ENCODE assay signal across 18 cellular contexts in genomic region chr10:43286076-43286805, GRCh38. TPM values are rescaled to one million over a fixed set of nuclear protein-coding genes. Genes with fewer than 3 reads are reported as not detected.
DNase-seq lines count a peak whose midpoint lies in the region; ATAC-seq and TF ChIP-seq lines count a peak whose summit lies in the region.
"Had no signal": no experiment of that assay in that cellular context is flagged by ENCODE, and none has a peak within 500 bp of the region (broad histone marks: within the 10 kb centered on the region; RNA-seq: fewer than 3 reads in every experiment).

No MANE protein-coding gene starts in this region.

- no peaks in the 10 kb centered on the region for H3K36me3 Mint-ChIP-seq in activated T-cell treated with anti-CD3 and anti-CD28 coated beads, Interleukin-2, amount 50 U/mL, for 72 hours (ENCODE audit: insufficient read depth in 2 of 2)
- no peaks in the 10 kb centered on the region for H3K36me3 Mint-ChIP-seq in stimulated activated effector memory CD8-positive, alpha-beta T cell treated with anti-CD3 and anti-CD28 coated beads, Interleukin-12 subunit alpha, Interleukin-12 subunit beta, amount 100 ng/mL, for 72 hours

- H3K27me3 Mint-ChIP-seq in activated T-cell treated with anti-CD3 and anti-CD28 coated beads, Interleukin-2, amount 50 U/mL, for 72 hours (ENCODE audit: low read depth), result peaks cover 13% of the 10 kb centered on the region

- RAD21 ChIA-PET in HCT116 (lab: Charles Lee; ENCODE audit: low non-redundant PET in 1 of 2, low total read pairs in 2 of 2, uncharacterized antibody in 2 of 2, unreplicated experiment in 2 of 2), result no interaction called here

- no peaks in the 10 kb centered on the region for H3K79me2 ChIP-seq in HCT116 (ENCODE audit: insufficient read depth, low read length)

- no peaks in the 10 kb centered on the region for H3K9me3 ChIP-seq in HCT116 (ENCODE audit: control insufficient read depth in 1 of 2, insufficient read depth in 1 of 2, low read depth in 1 of 2, low read length in 2 of 2)
- no peaks in the 10 kb centered on the region for H3K9me3 ChIP-seq in effector memory CD4-positive, alpha-beta T cell (ENCODE audit: control insufficient read depth, low read length)
- H3K9me3 ChIP-seq in breast epithelium, result no peaks in the 10 kb centered on the region
- H3K9me3 ChIP-seq: left lung, suprapubic skin had no signal

- intact Hi-C loops in HCT116 (cut with micrococcal nuclease) (no loop called here), breast epithelium (cut with DNase I; ENCODE audit: low total_unique reads) (no loop called here)

- H3K9ac ChIP-seq in HCT116 (ENCODE audit: low read length), result no peak overlapping the region

- peak overlapping the region; percentile 48; the same call in 1 of the 2 replicates for H3K27ac ChIP-seq in HCT116 (ENCODE audit: low read depth, low read length)
- peak overlapping the region; percentile 59 for H3K27ac ChIP-seq in effector memory CD4-positive, alpha-beta T cell (ENCODE audit: insufficient read depth, low read length, poor library complexity, severe bottlenecking)
- no peak overlapping the region for H3K27ac ChIP-seq in breast epithelium
- H3K27ac ChIP-seq: dorsolateral prefrontal cortex, suprapubic skin had no signal

- ATAC-seq in activated T-cell treated with anti-CD3 and anti-CD28 coated beads, Interleukin-2, amount 50 U/mL, for 72 hours (replicated peaks in 1 of 2), result no peak
- ATAC-seq in HCT116, result no peak
- ATAC-seq in stimulated activated effector memory CD8-positive, alpha-beta T cell treated with anti-CD3 and anti-CD28 coated beads, Interleukin-12 subunit alpha, Interleukin-12 subunit beta, amount 100 ng/mL, for 72 hours, result no peak
- no peak for ATAC-seq in HG02973 (IDR thresholded peaks at IDR 0.05; ENCODE audit: unreplicated experiment)

- POLR2A ChIA-PET in HCT116 (lab: Charles Lee), result no interaction called here

- BruUV-seq in HCT116 (replicated peaks; lab: Mats Ljungman, UMichigan), result no TSS peak

- no peaks in the 10 kb centered on the region for H3K9me2 ChIP-seq in HCT116 (ENCODE audit: insufficient read depth)

- H3K4me3 Mint-ChIP-seq in activated T-cell treated with anti-CD3 and anti-CD28 coated beads, Interleukin-2, amount 50 U/mL, for 72 hours, result peak overlapping the region; percentile 42 to 67
- H3K4me3 Mint-ChIP-seq in stimulated activated effector memory CD8-positive, alpha-beta T cell treated with anti-CD3 and anti-CD28 coated beads, Interleukin-12 subunit alpha, Interleukin-12 subunit beta, amount 100 ng/mL, for 72 hours, result peak overlapping the region; percentile 56

- H3K27ac Mint-ChIP-seq in activated T-cell treated with anti-CD3 and anti-CD28 coated beads, Interleukin-2, amount 50 U/mL, for 72 hours, result peak overlapping the region; percentile 48
- peak overlapping the region; percentile 83 for H3K27ac Mint-ChIP-seq in stimulated activated effector memory CD8-positive, alpha-beta T cell treated with anti-CD3 and anti-CD28 coated beads, Interleukin-12 subunit alpha, Interleukin-12 subunit beta, amount 100 ng/mL, for 72 hours
- H3K27ac Mint-ChIP-seq: progenitor cell of endocrine pancreas had no signal

- peaks cover 20% of the 10 kb centered on the region for H3K4me1 Mint-ChIP-seq in activated T-cell treated with anti-CD3 and anti-CD28 coated beads, Interleukin-2, amount 50 U/mL, for 72 hours (ENCODE audit: low read depth)
- H3K4me1 Mint-ChIP-seq in stimulated activated effector memory CD8-positive, alpha-beta T cell treated with anti-CD3 and anti-CD28 coated beads, Interleukin-12 subunit alpha, Interleukin-12 subunit beta, amount 100 ng/mL, for 72 hours, result peaks cover 28% of the 10 kb centered on the region

- CTCF ChIA-PET in HCT116 (lab: Charles Lee), result no interaction called here

- H3K36me3 ChIP-seq in HCT116 (ENCODE audit: control insufficient read depth in 1 of 2, insufficient read depth in 2 of 2, low read length in 2 of 2) (no peaks in the 10 kb centered on the region), breast epithelium (no peaks in the 10 kb centered on the region)
- no peaks in the 10 kb centered on the region for H3K36me3 ChIP-seq in effector memory CD4-positive, alpha-beta T cell (ENCODE audit: control insufficient read depth, insufficient read depth, low read length)
- H3K36me3 ChIP-seq: left lung, suprapubic skin had no signal

- peak overlapping the region; percentile 61 for H3K4me2 ChIP-seq in HCT116 (ENCODE audit: low read length)

- no peaks in the 10 kb centered on the region for H4K20me1 ChIP-seq in HCT116 (ENCODE audit: insufficient read depth)

- TF ChIP-seq CTCF in HCT116 (IDR thresholded peaks at IDR 0.05 in 2 of 3, conservative IDR thresholded peaks at IDR 0.05 in 1 of 3; ENCODE audit: borderline replicate concordance in 1 of 3, insufficient read depth in 1 of 3, low read depth in 2 of 3, low read length in 2 of 3), result no peak
- TF ChIP-seq CTCF in breast epithelium (IDR thresholded peaks at IDR 0.05), result no peak

- H3K27me3 ChIP-seq in HCT116 (ENCODE audit: insufficient read depth, low read length) (no peaks in the 10 kb centered on the region), breast epithelium (peaks cover 0 to 12% of the 10 kb centered on the region in 2 donors)
- H3K27me3 ChIP-seq in effector memory CD4-positive, alpha-beta T cell (replicated peaks; ENCODE audit: control insufficient read depth, insufficient read depth, low read length, poor library complexity, severe bottlenecking), result no peaks in the 10 kb centered on the region

- H2AFZ ChIP-seq in HCT116 (ENCODE audit: low read depth, low read length, poor library complexity, severe bottlenecking), result no peak overlapping the region

- H3K4me1 ChIP-seq in HCT116 (ENCODE audit: control insufficient read depth in 1 of 2, insufficient read depth in 2 of 2, low read length in 2 of 2) (peaks cover 11 to 20% of the 10 kb centered on the region in 2 experiments), breast epithelium (peaks cover 4 to 10% of the 10 kb centered on the region in 2 donors)
- H3K4me1 ChIP-seq in effector memory CD4-positive, alpha-beta T cell (ENCODE audit: control insufficient read depth, insufficient read depth, low read length, poor library complexity, severe bottlenecking), result peaks cover 28% of the 10 kb centered on the region
- H3K4me1 ChIP-seq: suprapubic skin had no signal

- TF ChIP-seq POLR2A in HCT116 (IDR thresholded peaks at IDR 0.05; ENCODE audit: borderline replicate concordance, extremely low read depth, insufficient read depth, insufficient read length) (no peak), breast epithelium (IDR thresholded peaks at IDR 0.05) (no peak)

- H3K9me3 Mint-ChIP-seq in activated T-cell treated with anti-CD3 and anti-CD28 coated beads, Interleukin-2, amount 50 U/mL, for 72 hours, result no peaks in the 10 kb centered on the region
- H3K9me3 Mint-ChIP-seq in stimulated activated effector memory CD8-positive, alpha-beta T cell treated with anti-CD3 and anti-CD28 coated beads, Interleukin-12 subunit alpha, Interleukin-12 subunit beta, amount 100 ng/mL, for 72 hours, result no peaks in the 10 kb centered on the region

- H3K4me3 ChIP-seq in HCT116 (replicated peaks in 1 of 2; ENCODE audit: low read depth in 1 of 2, low read length in 2 of 2) (no peak overlapping the region), breast epithelium (no peak overlapping the region)
- no peak overlapping the region for H3K4me3 ChIP-seq in effector memory CD4-positive, alpha-beta T cell (ENCODE audit: insufficient read depth, low read depth, low read length, poor library complexity, severe bottlenecking)
- H3K4me3 ChIP-seq: dorsolateral prefrontal cortex, left lung, suprapubic skin had no signal

- DNase-seq in activated T-cell treated with anti-CD3 and anti-CD28 coated beads, Interleukin-2, amount 50 U/mL, for 72 hours, result no peak
- no peak for DNase-seq in activated T-cell treated with anti-CD3 and anti-CD28 coated beads, Interleukin-2, amount 50 U/mL, for 1 hour
- no peak for DNase-seq in HCT116 (ENCODE audit: low read depth, low spot score)
- DNase-seq in effector memory CD4-positive, alpha-beta T cell, result no peak
- DNase-seq in stimulated activated effector memory CD8-positive, alpha-beta T cell treated with anti-CD3 and anti-CD28 coated beads, Interleukin-12 subunit alpha, Interleukin-12 subunit beta, amount 100 ng/mL, for 72 hours (ENCODE audit: low spot score in 2 of 2), result no peak
- DNase-seq in breast epithelium (ENCODE audit: low spot score in 2 of 2), result no peak
- DNase-seq: activated CD4-positive, alpha-beta T cell treated with anti-CD3 and anti-CD28 coated beads for 4 hours; DMS79; dorsolateral prefrontal cortex; left lung; midbrain; NCI-H1417; NCI-H446; Right ventricle myocardium superior had no signal

- no peak for TF ChIP-seq RAD21 in HCT116 (IDR thresholded peaks at IDR 0.05; ENCODE audit: low read depth)

TF ChIP-seq in HCT116, 20 proteins besides CTCF, POLR2A, EP300 and RAD21 (continues in another document):
- no peak for TF ChIP-seq ZBTB33 (IDR thresholded peaks at IDR 0.05; ENCODE audit: extremely low read depth, insufficient replicate concordance, low read length)
- no peak for TF ChIP-seq MAX (IDR thresholded peaks at IDR 0.05)
- TF ChIP-seq ATF3 (IDR thresholded peaks at IDR 0.05), result no peak
- no peak for TF ChIP-seq ZFX (IDR thresholded peaks at IDR 0.05)
- no peak for TF ChIP-seq TCF7L2 (IDR thresholded peaks at IDR 0.05; ENCODE audit: borderline replicate concordance, extremely low read depth, insufficient read depth, insufficient read length)

RNA-seq across cellular contexts. Expression of gene RASGEF1A, which starts 19.4 kb away (rescaled TPM):
- total RNA-seq in activated T-cell treated with anti-CD3 and anti-CD28 coated beads, Interleukin-2, amount 50 U/mL, for 72 hours, result 1 to 10 TPM; 1.7 TPM
- total RNA-seq in HCT116 (2021; ENCODE audit: unreplicated experiment), result 19.3 TPM
- 22.8 and 27.9 TPM in 2 replicates for polyA plus RNA-seq in HCT116 (2012)
- 10 to 100 TPM in 2 of 3 donors, 1 to 10 TPM in 1; 1.1 to 15.8 (median 11.5) TPM for total RNA-seq in breast epithelium
- total RNA-seq: MCF 10A had no signal

Comparison
In these comparisons a context has a peak if more than half of its experiments do, and no peak if none do; other contexts are left out.
1. H3K27ac ChIP-seq: peak in HCT116 (single experiment) and effector memory CD4-positive, alpha-beta T cell (single experiment); none in breast epithelium (0 of 2).